21 cellular contexts compared by ENCODE assay signal in the genomic region with DNA sequence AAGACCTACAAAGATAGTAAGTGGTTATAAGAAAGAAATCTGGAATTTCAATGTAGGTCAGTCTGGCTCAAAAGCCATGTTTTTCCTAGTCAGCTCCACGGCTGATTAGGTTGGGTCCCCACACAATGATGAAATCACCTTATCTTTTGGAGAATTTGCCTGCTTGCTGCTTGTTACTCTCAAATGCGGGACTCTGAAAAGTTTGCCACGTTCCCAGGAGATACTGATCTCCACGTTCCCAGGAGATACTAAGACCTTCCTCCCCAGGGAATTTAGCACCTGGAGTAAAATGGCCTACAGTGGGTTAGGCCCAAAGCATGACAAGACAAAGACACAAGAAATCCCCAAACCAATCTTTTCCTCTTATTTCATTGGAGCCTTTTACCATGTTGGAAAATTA.
DNase-seq lines count a peak whose midpoint lies in the region; ATAC-seq and TF ChIP-seq lines count a peak whose summit lies in the region.
"Had no signal": no experiment of that assay in that cellular context is flagged by ENCODE, and none has a peak within 500 bp of the region (broad histone marks: within the 10 kb centered on the region; RNA-seq: fewer than 3 reads in every experiment).

No MANE protein-coding gene starts in this region.

- ATAC-seq in activated T-cell treated with anti-CD3 and anti-CD28 coated beads, Interleukin-2, amount 50 U/mL, for 72 hours (replicated peaks in 1 of 2), result no peak
- ATAC-seq in GM21619 (IDR thresholded peaks at IDR 0.05; ENCODE audit: unreplicated experiment) (no peak), GM21367 (IDR thresholded peaks at IDR 0.05; ENCODE audit: unreplicated experiment) (no peak)
- ATAC-seq: CD8-positive, alpha-beta T cell had no signal

- H3K36me3 ChIP-seq in BLaER1 (no peaks in the 10 kb centered on the region), adipocyte (ENCODE audit: control insufficient read depth, insufficient read depth, low read length, severe bottlenecking) (no peaks in the 10 kb centered on the region), osteoblast (ENCODE audit: insufficient read depth, low read length) (no peaks in the 10 kb centered on the region)

- H3K27me3 ChIP-seq in BLaER1 (no peaks in the 10 kb centered on the region), adipocyte (replicated peaks; ENCODE audit: control insufficient read depth, insufficient read depth, low read length) (no peaks in the 10 kb centered on the region), osteoblast (ENCODE audit: insufficient read depth, low read length) (no peaks in the 10 kb centered on the region)

- H3K9me3 ChIP-seq in BLaER1, result no peaks in the 10 kb centered on the region
- no peaks in the 10 kb centered on the region for H3K9me3 ChIP-seq in adipocyte (ENCODE audit: control insufficient read depth, low read length)
- H3K9me3 ChIP-seq in osteoblast (ENCODE audit: low read depth, low read length), result no peaks in the 10 kb centered on the region

- peaks cover 3% of the 10 kb centered on the region for H3K27me3 Mint-ChIP-seq in osteocyte (ENCODE audit: unreplicated experiment)
- no peaks in the 10 kb centered on the region for H3K27me3 Mint-ChIP-seq in activated T-cell treated with anti-CD3 and anti-CD28 coated beads, Interleukin-2, amount 50 U/mL, for 72 hours (ENCODE audit: low read depth)

- H3K36me3 Mint-ChIP-seq in osteocyte (ENCODE audit: unreplicated experiment), result peaks cover under 1% of the 10 kb centered on the region
- H3K36me3 Mint-ChIP-seq in activated T-cell treated with anti-CD3 and anti-CD28 coated beads, Interleukin-2, amount 50 U/mL, for 72 hours (ENCODE audit: insufficient read depth in 2 of 2), result no peaks in the 10 kb centered on the region

- TF ChIP-seq CTCF in osteocyte (IDR thresholded peaks at IDR 0.05) (no peak), osteoblast (IDR thresholded peaks at IDR 0.05; ENCODE audit: extremely low read depth, low read depth, low read length) (no peak)

- peaks cover 57% of the 10 kb centered on the region for H3K4me1 Mint-ChIP-seq in osteocyte (ENCODE audit: unreplicated experiment)
- peaks cover 10% of the 10 kb centered on the region for H3K4me1 Mint-ChIP-seq in activated T-cell treated with anti-CD3 and anti-CD28 coated beads, Interleukin-2, amount 50 U/mL, for 72 hours (ENCODE audit: low read depth)

- no peak overlapping the region for H2AFZ ChIP-seq in osteoblast (ENCODE audit: low read length)

- H3K79me2 ChIP-seq in osteoblast (ENCODE audit: insufficient read depth, low read length), result no peaks in the 10 kb centered on the region

- no peak overlapping the region for H3K9ac ChIP-seq in BLaER1
- H3K9ac ChIP-seq in adipocyte (ENCODE audit: low read length), result peak overlapping the region; percentile 9

- H4K20me1 ChIP-seq in BLaER1 (no peaks in the 10 kb centered on the region), osteoblast (ENCODE audit: insufficient read depth, low read length) (no peaks in the 10 kb centered on the region)

- H3K4me2 ChIP-seq in BLaER1, result 0 out of 2 replicates have a peak overlapping the region, but pooled peaks have one; percentile 2
- H3K4me2 ChIP-seq in osteoblast (ENCODE audit: insufficient read depth, low read length), result no peak overlapping the region

- DNase-seq in adipocyte (ENCODE audit: low read depth) (no peak), islet precursor cell (peak; percentile 57), osteocyte (ENCODE audit: extremely low spot score, unreplicated experiment) (peak; percentile 23), osteoblast (ENCODE audit: insufficient read length, low spot score, missing footprints) (no peak)
- no peak for DNase-seq in activated T-cell treated with anti-CD3 and anti-CD28 coated beads, Interleukin-2, amount 50 U/mL, for 72 hours
- DNase-seq: 8988T; C1 segment of cervical spinal cord; Calu3; CD8-positive, alpha-beta T cell; DMS153; Karpas-422; MV-4-11; NCI-H1694 treated with DMSO at 0.1 percent for 48 hours; NCI-H2081 treated with DMSO at 0.1 percent for 48 hours; NCI-H2171 treated with DMSO at 0.1 percent for 48 hours; NCI-H524 treated with DMSO at 0.1 percent for 48 hours; NCI-H82; OCI-M1 had no signal

- H3K4me3 ChIP-seq in BLaER1 (no peak overlapping the region), adipocyte (ENCODE audit: low read length) (no peak overlapping the region), osteoblast (ENCODE audit: insufficient read depth, low read length) (no peak overlapping the region)

- H3K9me3 Mint-ChIP-seq in osteocyte (ENCODE audit: unreplicated experiment), result no peaks in the 10 kb centered on the region
- H3K9me3 Mint-ChIP-seq in activated T-cell treated with anti-CD3 and anti-CD28 coated beads, Interleukin-2, amount 50 U/mL, for 72 hours, result no peaks in the 10 kb centered on the region
- H3K9me3 Mint-ChIP-seq: CD8-positive, alpha-beta T cell had no signal

- H3K27ac ChIP-seq in BLaER1 (no peak overlapping the region), osteoblast (ENCODE audit: low read depth, low read length) (no peak overlapping the region)

- no peak overlapping the region for H3K27ac Mint-ChIP-seq in osteocyte (ENCODE audit: unreplicated experiment)
- H3K27ac Mint-ChIP-seq in activated T-cell treated with anti-CD3 and anti-CD28 coated beads, Interleukin-2, amount 50 U/mL, for 72 hours, result no peak overlapping the region
- H3K27ac Mint-ChIP-seq: CD8-positive, alpha-beta T cell had no signal

- peaks cover 15% of the 10 kb centered on the region for H3K4me1 ChIP-seq in BLaER1
- peaks cover 49% of the 10 kb centered on the region for H3K4me1 ChIP-seq in adipocyte (ENCODE audit: control insufficient read depth, insufficient read depth, low read length)
- H3K4me1 ChIP-seq in osteoblast (ENCODE audit: insufficient read depth, low read length), result peaks cover 37% of the 10 kb centered on the region

- no peak overlapping the region for H3K4me3 Mint-ChIP-seq in osteocyte (ENCODE audit: unreplicated experiment)
- no peak overlapping the region for H3K4me3 Mint-ChIP-seq in activated T-cell treated with anti-CD3 and anti-CD28 coated beads, Interleukin-2, amount 50 U/mL, for 72 hours
- H3K4me3 Mint-ChIP-seq: CD8-positive, alpha-beta T cell had no signal

Comparison
In these comparisons a context has a peak if more than half of its experiments do, and no peak if none do; other contexts are left out.
1. DNase-seq: peak in islet precursor cell (single experiment) and osteocyte (single experiment); none in adipocyte (single experiment), activated T-cell treated with anti-CD3 and anti-CD28 coated beads, Interleukin-2, amount 50 U/mL, for 72 hours (0 of 2) and osteoblast (single experiment).